8 cellular contexts compared by ENCODE assay signal in genomic region chrX:12971282-12972003, GRCh38. TPM values are rescaled to one million over a fixed set of nuclear protein-coding genes. Genes with fewer than 3 reads are reported as not detected.
DNase-seq lines count a peak whose midpoint lies in the region; ATAC-seq and TF ChIP-seq lines count a peak whose summit lies in the region.

No MANE protein-coding gene starts in this region.

- DNase-seq in activated naive CD4-positive, alpha-beta T cell treated with anti-CD3 and anti-CD28 coated beads for 36 hours, result peak; percentile 62
- no peak for DNase-seq in activated naive CD4-positive, alpha-beta T cell treated with Interleukin-2 at 50 U/mL for 16 hours
- DNase-seq in activated naive CD4-positive, alpha-beta T cell treated with anti-CD3 and anti-CD28 coated beads, Interleukin-2, amount 50 U/mL, for 72 hours (ENCODE audit: low spot score in 2 of 2), result no peak
- DNase-seq in memory B cell (ENCODE audit: low spot score in 2 of 2) (no peak), type B pancreatic cell (ENCODE audit: extremely low spot score, unreplicated experiment) (no peak), kidney tubule cell (ENCODE audit: low spot score) (no peak), NK-92 (lab: John Stamatoyannopoulos, UW; ENCODE audit: unreplicated experiment) (no peak), NCI-H82 treated with DMSO at 0.1 percent for 48 hours (lab: John Stamatoyannopoulos, UW; ENCODE audit: unreplicated experiment) (no peak)

- H3K27ac Mint-ChIP-seq in activated naive CD4-positive, alpha-beta T cell treated with anti-CD3 and anti-CD28 coated beads for 36 hours, result peak overlapping the region; percentile 96
- H3K27ac Mint-ChIP-seq in activated naive CD4-positive, alpha-beta T cell treated with anti-CD3 and anti-CD28 coated beads, Interleukin-2, amount 50 U/mL, for 72 hours, result peak overlapping the region; percentile 99
- H3K27ac Mint-ChIP-seq in memory B cell (peak overlapping the region; percentile 93), type B pancreatic cell (peak overlapping the region; percentile 62)

- intact Hi-C loops in activated naive CD4-positive, alpha-beta T cell treated with anti-CD3 and anti-CD28 coated beads for 36 hours (cut with micrococcal nuclease), result loop anchor here (5.0 kb wide), 1 partner anchor 681 kb away; the partner anchor contains the start of gene TCEANC

- TF ChIP-seq CTCF in type B pancreatic cell (conservative IDR thresholded peaks at IDR 0.05), result no peak

- peak overlapping the region; percentile 85 for H3K4me3 Mint-ChIP-seq in activated naive CD4-positive, alpha-beta T cell treated with anti-CD3 and anti-CD28 coated beads for 36 hours
- H3K4me3 Mint-ChIP-seq in memory B cell, result peak overlapping the region; percentile 90
- no peak overlapping the region for H3K4me3 Mint-ChIP-seq in type B pancreatic cell

- H3K4me1 Mint-ChIP-seq in activated naive CD4-positive, alpha-beta T cell treated with anti-CD3 and anti-CD28 coated beads for 36 hours (ENCODE audit: low read depth), result peaks cover 31% of the 10 kb centered on the region
- peaks cover 29% of the 10 kb centered on the region for H3K4me1 Mint-ChIP-seq in memory B cell
- H3K4me1 Mint-ChIP-seq in type B pancreatic cell (ENCODE audit: unreplicated experiment), result peaks cover 20% of the 10 kb centered on the region

- CTCF ChIA-PET in activated naive CD4-positive, alpha-beta T cell treated with anti-CD3 and anti-CD28 coated beads for 36 hours (lab: Charles Lee), result interaction anchor here (1.0 to 10.3 kb wide), 7 partner anchors 8 to 516 kb away, joined by 3 to 125 read pairs (median 4); no protein-coding TSS in a partner anchor

- peaks cover 21% of the 10 kb centered on the region for H3K36me3 Mint-ChIP-seq in activated naive CD4-positive, alpha-beta T cell treated with anti-CD3 and anti-CD28 coated beads for 36 hours (ENCODE audit: low read depth)
- peaks cover 32 to 51% of the 10 kb centered on the region in 2 donors for H3K36me3 Mint-ChIP-seq in activated naive CD4-positive, alpha-beta T cell treated with anti-CD3 and anti-CD28 coated beads, Interleukin-2, amount 50 U/mL, for 72 hours
- peaks cover 5% of the 10 kb centered on the region for H3K36me3 Mint-ChIP-seq in memory B cell
- H3K36me3 Mint-ChIP-seq in type B pancreatic cell, result peaks cover 6% of the 10 kb centered on the region

- no peaks in the 10 kb centered on the region for H3K27me3 Mint-ChIP-seq in activated naive CD4-positive, alpha-beta T cell treated with anti-CD3 and anti-CD28 coated beads for 36 hours (ENCODE audit: low read depth)
- H3K27me3 Mint-ChIP-seq in memory B cell, result no peaks in the 10 kb centered on the region
- peaks cover 3% of the 10 kb centered on the region for H3K27me3 Mint-ChIP-seq in type B pancreatic cell

- peak in 1 of 2 donors; percentile 23 for ATAC-seq in activated naive CD4-positive, alpha-beta T cell treated with anti-CD3 and anti-CD28 coated beads, Interleukin-2, amount 50 U/mL, for 72 hours
- ATAC-seq in memory B cell (ENCODE audit: low read depth), result no peak

- H3K9me3 Mint-ChIP-seq in activated naive CD4-positive, alpha-beta T cell treated with anti-CD3 and anti-CD28 coated beads for 36 hours, result no peaks in the 10 kb centered on the region
- no peaks in the 10 kb centered on the region for H3K9me3 Mint-ChIP-seq in activated naive CD4-positive, alpha-beta T cell treated with anti-CD3 and anti-CD28 coated beads, Interleukin-2, amount 50 U/mL, for 72 hours
- no peaks in the 10 kb centered on the region for H3K9me3 Mint-ChIP-seq in memory B cell
- peaks cover 9% of the 10 kb centered on the region for H3K9me3 Mint-ChIP-seq in type B pancreatic cell

RNA-seq across cellular contexts. Expression of gene TMSB4X, which starts 3.5 kb away (rescaled TPM):
- 1,000 to 10,000 TPM; 5,535 to 5,691 TPM for total RNA-seq in activated naive CD4-positive, alpha-beta T cell treated with anti-CD3 and anti-CD28 coated beads for 36 hours
- total RNA-seq in activated naive CD4-positive, alpha-beta T cell treated with anti-CD3 and anti-CD28 coated beads, Interleukin-2, amount 50 U/mL, for 72 hours, result over 10,000 TPM in 1 of 2 donors, 1,000 to 10,000 TPM in 1; 8,550 to 11,762 TPM
- total RNA-seq in type B pancreatic cell (ENCODE audit: low replicate concordance), result 1,981 and 2,322 TPM in 2 replicates
